ENCODE assay signal across 15 cellular contexts in genomic region chr14:51356381-51356780, GRCh38.
"Had no signal": no experiment of that assay in that cellular context is flagged by ENCODE, and none has a peak within 500 bp of the region (broad histone marks: within the 10 kb centered on the region; RNA-seq: fewer than 3 reads in every experiment).

No MANE protein-coding gene starts in this region.

- H3K4me1 Mint-ChIP-seq: stimulated activated effector memory CD8-positive, alpha-beta T cell treated with anti-CD3 and anti-CD28 coated beads, Interleukin-12 subunit alpha, Interleukin-12 subunit beta, amount 100 ng/mL, for 72 hours had no signal

- H3K9me3 Mint-ChIP-seq: activated T-helper 2 cell treated with anti-CD3 and anti-CD28 coated beads, Interferon-gamma antibody, Interleukin-2, Interleukin-4, amounts not matched to agents 10 μg/mL and 5 μg/mL and 100 μg/mL, durations not matched to agents 14 hours and 24 hours and 36 hours; dendritic cell treated with granulocyte-macrophage colony-stimulating factor and Interleukin-4, amounts not matched to agents 40 ng/mL and 50 ng/mL, for 4 days; neural crest cell; stimulated activated effector memory CD8-positive, alpha-beta T cell treated with anti-CD3 and anti-CD28 coated beads, Interleukin-12 subunit alpha, Interleukin-12 subunit beta, amount 100 ng/mL, for 72 hours had no signal

- H3K36me3 Mint-ChIP-seq: stimulated activated effector memory CD8-positive, alpha-beta T cell treated with anti-CD3 and anti-CD28 coated beads, Interleukin-12 subunit alpha, Interleukin-12 subunit beta, amount 100 ng/mL, for 72 hours had no signal

- H3K4me1 ChIP-seq: body of pancreas, parathyroid adenoma, tibial artery had no signal

- H3K27me3 Mint-ChIP-seq: dendritic cell treated with granulocyte-macrophage colony-stimulating factor and Interleukin-4, amounts not matched to agents 40 ng/mL and 50 ng/mL, for 4 days had no signal

- ATAC-seq: body of pancreas; stimulated activated effector memory CD8-positive, alpha-beta T cell treated with anti-CD3 and anti-CD28 coated beads, Interleukin-12 subunit alpha, Interleukin-12 subunit beta, amount 100 ng/mL, for 72 hours had no signal

- H3K9me3 ChIP-seq: body of pancreas, tibial artery, vagina had no signal

- H3K27me3 ChIP-seq: body of pancreas, tibial artery, vagina had no signal

- H3K27ac Mint-ChIP-seq: activated T-helper 2 cell treated with anti-CD3 and anti-CD28 coated beads, Interferon-gamma antibody, Interleukin-2, Interleukin-4, amounts not matched to agents 10 μg/mL and 5 μg/mL and 100 μg/mL, durations not matched to agents 14 hours and 24 hours and 36 hours; dendritic cell treated with granulocyte-macrophage colony-stimulating factor and Interleukin-4, amounts not matched to agents 40 ng/mL and 50 ng/mL, for 4 days; stimulated activated effector memory CD8-positive, alpha-beta T cell treated with anti-CD3 and anti-CD28 coated beads, Interleukin-12 subunit alpha, Interleukin-12 subunit beta, amount 100 ng/mL, for 72 hours had no signal

- H3K36me3 ChIP-seq: tibial artery, vagina had no signal

- H3K4me3 ChIP-seq: body of pancreas, tibial artery, vagina had no signal

- DNase-seq: activated CD4-positive, alpha-beta T cell treated with anti-CD3 and anti-CD28 coated beads, Interleukin-2, amount 50 U/mL, for 1 hour; activated naive CD4-positive, alpha-beta T cell treated with anti-CD3 and anti-CD28 coated beads, Interleukin-2, amount 50 U/mL, for 16 hours; activated T-cell treated with anti-CD3 and anti-CD28 coated beads for 4 hours; body of pancreas; foreskin fibroblast; mesendoderm; retina; small intestine had no signal

- H3K4me3 Mint-ChIP-seq: dendritic cell treated with granulocyte-macrophage colony-stimulating factor and Interleukin-4, amounts not matched to agents 40 ng/mL and 50 ng/mL, for 4 days; neural crest cell; stimulated activated effector memory CD8-positive, alpha-beta T cell treated with anti-CD3 and anti-CD28 coated beads, Interleukin-12 subunit alpha, Interleukin-12 subunit beta, amount 100 ng/mL, for 72 hours had no signal

- H3K27ac ChIP-seq: body of pancreas, parathyroid adenoma, tibial artery, vagina had no signal
